Comparison of ENCODE assay signal across 13 cellular contexts in the genomic region with DNA sequence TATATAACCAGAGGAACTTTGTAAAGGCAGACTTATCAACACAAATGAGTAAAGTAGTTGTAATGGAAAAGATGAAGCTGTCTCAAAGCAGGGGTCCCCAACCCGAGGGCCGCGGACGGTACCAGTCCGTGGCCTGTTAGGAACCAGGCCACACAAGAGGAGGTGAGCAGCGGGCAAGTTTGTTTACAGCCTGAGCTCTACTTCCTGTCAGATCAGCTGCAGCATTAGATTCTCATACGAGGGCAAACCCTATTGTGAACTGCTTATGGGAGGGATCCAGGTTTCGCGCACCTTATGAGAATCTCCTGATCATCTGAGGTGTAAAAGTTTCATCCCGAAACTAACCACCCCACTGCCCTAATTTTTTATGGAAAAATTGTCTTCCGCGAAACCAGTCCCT. TPM values are rescaled to one million over a fixed set of nuclear protein-coding genes. Genes with fewer than 3 reads are reported as not detected.
A peak's percentile ranks its signal among the peaks of the same experiment; 100 is the strongest.
DNase-seq lines count a peak whose midpoint lies in the region; ATAC-seq and TF ChIP-seq lines count a peak whose summit lies in the region.
"Had no signal": no experiment of that assay in that cellular context is flagged by ENCODE, and none has a peak within 500 bp of the region (broad histone marks: within the 10 kb centered on the region; RNA-seq: fewer than 3 reads in every experiment).

No MANE protein-coding gene starts in this region.

- TF ChIP-seq CTCF in activated B cell treated with CpG ODN at 0.5 μM for 24 hours (IDR thresholded peaks at IDR 0.05): no peak

- H3K4me1 ChIP-seq in iPS-20b (ENCODE audit: insufficient read depth, low read length): peaks cover 3% of the 10 kb centered on the region; the same call in 1 of the 2 replicates
- H3K4me1 ChIP-seq: breast epithelium, Peyer's patch had no signal

- POLR2A ChIA-PET in activated B cell treated with CpG ODN at 0.5 μM for 24 hours (lab: Charles Lee): no interaction called here

- H3K4me1 Mint-ChIP-seq in activated CD8-positive, alpha-beta memory T cell treated with anti-CD3 and anti-CD28 coated beads, Interleukin-2, amount 10 ng/mL, durations not matched to agents 7 days and 5 days: no peaks in the 10 kb centered on the region
- peaks cover 28% of the 10 kb centered on the region for H3K4me1 Mint-ChIP-seq in activated B cell treated with CpG ODN at 0.5 μM for 24 hours
- no peaks in the 10 kb centered on the region for H3K4me1 Mint-ChIP-seq in stimulated activated effector memory CD8-positive, alpha-beta T cell treated with anti-CD3 and anti-CD28 coated beads, Interleukin-12 subunit alpha, Interleukin-12 subunit beta, amount 100 ng/mL, for 72 hours

- DNase-seq in activated CD8-positive, alpha-beta memory T cell treated with anti-CD3 and anti-CD28 coated beads, Interleukin-2, amount 10 ng/mL, durations not matched to agents 7 days and 5 days: no peak
- DNase-seq in activated CD8-positive, alpha-beta memory T cell treated with anti-CD3 and anti-CD28 coated beads, Interleukin-2, amount 50 U/mL, for 48 hours: no peak
- DNase-seq in activated B cell treated with CpG ODN at 0.5 μM for 24 hours (no peak), posterior vena cava (ENCODE audit: low spot score) (no peak)
- DNase-seq in stimulated activated effector memory CD8-positive, alpha-beta T cell treated with anti-CD3 and anti-CD28 coated beads, Interleukin-12 subunit alpha, Interleukin-12 subunit beta, amount 100 ng/mL, for 72 hours (ENCODE audit: low spot score in 2 of 2): no peak
- DNase-seq: EL, NCI-H345, T-helper 9 cell had no signal

- no peak overlapping the region for H3K4me3 Mint-ChIP-seq in activated CD8-positive, alpha-beta memory T cell treated with anti-CD3 and anti-CD28 coated beads, Interleukin-2, amount 10 ng/mL, durations not matched to agents 7 days and 5 days
- H3K4me3 Mint-ChIP-seq in activated B cell treated with CpG ODN at 0.5 μM for 24 hours: peak overlapping the region; percentile 67
- peak overlapping the region; percentile 0 for H3K4me3 Mint-ChIP-seq in stimulated activated effector memory CD8-positive, alpha-beta T cell treated with anti-CD3 and anti-CD28 coated beads, Interleukin-12 subunit alpha, Interleukin-12 subunit beta, amount 100 ng/mL, for 72 hours

- no peak overlapping the region for H3K27ac ChIP-seq in iPS-20b (ENCODE audit: low read length)
- H3K27ac ChIP-seq: breast epithelium, Peyer's patch had no signal

- no peaks in the 10 kb centered on the region for H3K9me3 Mint-ChIP-seq in activated CD8-positive, alpha-beta memory T cell treated with anti-CD3 and anti-CD28 coated beads, Interleukin-2, amount 10 ng/mL, durations not matched to agents 7 days and 5 days (ENCODE audit: low read depth)
- no peaks in the 10 kb centered on the region for H3K9me3 Mint-ChIP-seq in activated B cell treated with CpG ODN at 0.5 μM for 24 hours
- H3K9me3 Mint-ChIP-seq in stimulated activated effector memory CD8-positive, alpha-beta T cell treated with anti-CD3 and anti-CD28 coated beads, Interleukin-12 subunit alpha, Interleukin-12 subunit beta, amount 100 ng/mL, for 72 hours: no peaks in the 10 kb centered on the region

- H3K36me3 ChIP-seq in iPS-20b (ENCODE audit: insufficient read depth, low read depth, low read length): no peaks in the 10 kb centered on the region
- H3K36me3 ChIP-seq: breast epithelium, Peyer's patch had no signal

- intact Hi-C loops in activated B cell treated with CpG ODN at 0.5 μM for 24 hours (cut with micrococcal nuclease) (loop anchor here (5.0 kb wide), 1 partner anchor 33 kb away; no protein-coding TSS in a partner anchor), posterior vena cava (cut with DNase I) (no loop called here)

- no peaks in the 10 kb centered on the region for H3K36me3 Mint-ChIP-seq in activated CD8-positive, alpha-beta memory T cell treated with anti-CD3 and anti-CD28 coated beads, Interleukin-2, amount 10 ng/mL, durations not matched to agents 7 days and 5 days
- no peaks in the 10 kb centered on the region for H3K36me3 Mint-ChIP-seq in activated B cell treated with CpG ODN at 0.5 μM for 24 hours (ENCODE audit: low read depth)
- no peaks in the 10 kb centered on the region for H3K36me3 Mint-ChIP-seq in stimulated activated effector memory CD8-positive, alpha-beta T cell treated with anti-CD3 and anti-CD28 coated beads, Interleukin-12 subunit alpha, Interleukin-12 subunit beta, amount 100 ng/mL, for 72 hours

- H3K27me3 ChIP-seq in iPS-20b (ENCODE audit: insufficient read depth, low read length): no peaks in the 10 kb centered on the region
- H3K27me3 ChIP-seq: breast epithelium, Peyer's patch had no signal

- H3K9ac ChIP-seq in iPS-20b (ENCODE audit: low read depth, low read length): no peak overlapping the region

- ATAC-seq in activated CD8-positive, alpha-beta memory T cell treated with anti-CD3 and anti-CD28 coated beads, Interleukin-2, amount 10 ng/mL, durations not matched to agents 7 days and 5 days: no peak
- ATAC-seq in activated B cell treated with CpG ODN at 0.5 μM for 24 hours (ENCODE audit: low read depth) (no peak), HG03280 (IDR thresholded peaks at IDR 0.05; ENCODE audit: unreplicated experiment) (no peak), GM18861 (IDR thresholded peaks at IDR 0.05; ENCODE audit: unreplicated experiment) (no peak)
- ATAC-seq in stimulated activated effector memory CD8-positive, alpha-beta T cell treated with anti-CD3 and anti-CD28 coated beads, Interleukin-12 subunit alpha, Interleukin-12 subunit beta, amount 100 ng/mL, for 72 hours: no peak

- H3K9me3 ChIP-seq in iPS-20b (ENCODE audit: insufficient read depth, low read depth, low read length): no peaks in the 10 kb centered on the region
- H3K9me3 ChIP-seq: breast epithelium, Peyer's patch had no signal

- peak overlapping the region; percentile 67; the same call in 1 of the 2 replicates for H3K4me3 ChIP-seq in iPS-20b (ENCODE audit: low read length)
- H3K4me3 ChIP-seq: Peyer's patch had no signal

- H3K27me3 Mint-ChIP-seq in activated CD8-positive, alpha-beta memory T cell treated with anti-CD3 and anti-CD28 coated beads, Interleukin-2, amount 10 ng/mL, durations not matched to agents 7 days and 5 days: peaks cover 3% of the 10 kb centered on the region
- peaks cover under 1% of the 10 kb centered on the region for H3K27me3 Mint-ChIP-seq in activated B cell treated with CpG ODN at 0.5 μM for 24 hours

- H3K27ac Mint-ChIP-seq in activated CD8-positive, alpha-beta memory T cell treated with anti-CD3 and anti-CD28 coated beads, Interleukin-2, amount 10 ng/mL, durations not matched to agents 7 days and 5 days: peak overlapping the region; percentile 0
- H3K27ac Mint-ChIP-seq in activated B cell treated with CpG ODN at 0.5 μM for 24 hours: no peak overlapping the region
- H3K27ac Mint-ChIP-seq in stimulated activated effector memory CD8-positive, alpha-beta T cell treated with anti-CD3 and anti-CD28 coated beads, Interleukin-12 subunit alpha, Interleukin-12 subunit beta, amount 100 ng/mL, for 72 hours: no peak overlapping the region

- CTCF ChIA-PET in activated CD8-positive, alpha-beta memory T cell treated with anti-CD3 and anti-CD28 coated beads, Interleukin-2, amount 10 ng/mL, durations not matched to agents 7 days and 5 days (lab: Charles Lee): no interaction called here
- CTCF ChIA-PET in activated B cell treated with CpG ODN at 0.5 μM for 24 hours (lab: Charles Lee): no interaction called here

RNA-seq across cellular contexts. Expression of a gene that starts 57.4 kb away (rescaled TPM):
- not detected for total RNA-seq in activated CD8-positive, alpha-beta memory T cell treated with anti-CD3 and anti-CD28 coated beads, Interleukin-2, amount 10 ng/mL, durations not matched to agents 7 days and 5 days
- total RNA-seq in activated B cell treated with CpG ODN at 0.5 μM for 24 hours (not detected in 2 replicates), posterior vena cava (1 to 10 TPM; 1.3 to 1.8 TPM)
